In genomic region chr1:52599236-52599635, GRCh38 we compare ENCODE assay signal across 17 cellular contexts. TPM values are rescaled to one million over a fixed set of nuclear protein-coding genes. Genes with fewer than 3 reads are reported as not detected.
DNase-seq lines count a peak whose midpoint lies in the region; ATAC-seq and TF ChIP-seq lines count a peak whose summit lies in the region.
"Had no signal": no experiment of that assay in that cellular context is flagged by ENCODE, and none has a peak within 500 bp of the region (broad histone marks: within the 10 kb centered on the region; RNA-seq: fewer than 3 reads in every experiment).

No MANE protein-coding gene starts in this region.

- H3K36me3 ChIP-seq in psoas muscle (ENCODE audit: insufficient read depth in 1 of 2, low read depth in 1 of 2) (no peaks in the 10 kb centered on the region), thyroid gland (no peaks in the 10 kb centered on the region)
- H3K36me3 ChIP-seq: BE2C had no signal

- CTCF ChIA-PET in T-cell (lab: Charles Lee) (interaction anchor here (0.6 to 0.7 kb wide), 2 partner anchors 87 to 97 kb away, joined by 3 to 7 read pairs; no protein-coding TSS in a partner anchor), Calu3 (lab: Charles Lee) (no interaction called here)

- POLR2A ChIA-PET in T-cell (lab: Charles Lee) = interaction anchor here in 1 of 2 donors (0.7 kb wide), 1 partner anchor 34 kb away, joined by 8 read pairs; no protein-coding TSS in a partner anchor

- no peak for DNase-seq in endothelial cell (ENCODE audit: low spot score)
- DNase-seq in left kidney (ENCODE audit: low read depth, low spot score) = peak; percentile 21
- DNase-seq in psoas muscle = peak in 1 of 2 donors; percentile 63
- peak; percentile 73 to 79 for DNase-seq in thyroid gland
- no peak for DNase-seq in stimulated activated CD4-positive, alpha-beta T cell treated with anti-CD3 and anti-CD28 coated beads, Interleukin-1b, Interleukin-23, amount 100 ng/mL, for 48 hours
- no peak for DNase-seq in T-cell
- DNase-seq in Calu3 = no peak
- DNase-seq in activated CD4-positive, alpha-beta T cell treated with anti-CD3 and anti-CD28 coated beads, Interleukin-2, amount 50 U/mL, for 4 hours = no peak
- DNase-seq: BE2C; CD4-positive, alpha-beta memory T cell; GDM1; GM23248; H7; IMR-90 had no signal

- TF ChIP-seq CTCF in endothelial cell (IDR thresholded peaks at IDR 0.05; ENCODE audit: unreplicated experiment) (no peak), psoas muscle (IDR thresholded peaks at IDR 0.05) (no peak), thyroid gland (IDR thresholded peaks at IDR 0.05) (no peak), Calu3 (IDR thresholded peaks at IDR 0.05; ENCODE audit: unreplicated experiment) (no peak)

- H3K27ac ChIP-seq in psoas muscle (peak overlapping the region; percentile 94), thyroid gland (peak overlapping the region; percentile 9 to 69 (median 63))
- H3K27ac ChIP-seq: A549, C4-2B, GM23248 had no signal

- no peaks in the 10 kb centered on the region for H3K9me3 ChIP-seq in psoas muscle
- no peaks in the 10 kb centered on the region for H3K9me3 ChIP-seq in thyroid gland
- H3K9me3 ChIP-seq: A549, BE2C had no signal

- H3K9me3 Mint-ChIP-seq in endothelial cell (ENCODE audit: unreplicated experiment) (no peaks in the 10 kb centered on the region), T-cell (no peaks in the 10 kb centered on the region), Calu3 (ENCODE audit: low read depth, unreplicated experiment) (no peaks in the 10 kb centered on the region)

- H3K4me1 Mint-ChIP-seq in endothelial cell (ENCODE audit: unreplicated experiment) (peaks cover 44% of the 10 kb centered on the region), T-cell (peaks cover 26 to 33% (median 30%) of the 10 kb centered on the region in 3 donors), Calu3 (ENCODE audit: low read depth, unreplicated experiment) (no peaks in the 10 kb centered on the region)

- WGBS in psoas muscle, 3 donors = 28 to 45% (median 35%) methylated on average over 7 of the region's 7 CpGs
- 35 to 40% methylated on average over 7 of the region's 7 CpGs for WGBS in thyroid gland, 2 donors

- H3K27me3 ChIP-seq in psoas muscle (ENCODE audit: insufficient read depth in 3 of 3, low read length in 2 of 3) (no peaks in the 10 kb centered on the region), thyroid gland (no peaks in the 10 kb centered on the region)
- H3K27me3 ChIP-seq: BE2C had no signal

- H3K27me3 Mint-ChIP-seq in endothelial cell (ENCODE audit: unreplicated experiment) (peaks cover 6% of the 10 kb centered on the region), T-cell (no peaks in the 10 kb centered on the region), Calu3 (ENCODE audit: unreplicated experiment) (peaks cover 92% of the 10 kb centered on the region)
- H3K27me3 Mint-ChIP-seq: CD4-positive, alpha-beta memory T cell had no signal

- peaks cover 3% of the 10 kb centered on the region for H3K36me3 Mint-ChIP-seq in endothelial cell (ENCODE audit: low read depth, unreplicated experiment)
- H3K36me3 Mint-ChIP-seq in T-cell = no peaks in the 10 kb centered on the region
- H3K36me3 Mint-ChIP-seq in Calu3 (ENCODE audit: insufficient read depth, unreplicated experiment) = no peaks in the 10 kb centered on the region

- no TSS peak for BruUV-seq in Calu3 (replicated peaks; lab: Mats Ljungman, UMichigan)

- H3K4me3 ChIP-seq in psoas muscle (no peak overlapping the region), thyroid gland (replicated peaks in 1 of 3) (no peak overlapping the region)
- H3K4me3 ChIP-seq: A549, GM23248 had no signal

- H3K27ac Mint-ChIP-seq in endothelial cell (ENCODE audit: unreplicated experiment) (peak overlapping the region; percentile 50), T-cell (no peak overlapping the region), Calu3 (ENCODE audit: unreplicated experiment) (no peak overlapping the region)

- peaks cover 40% of the 10 kb centered on the region for H3K4me1 ChIP-seq in psoas muscle
- H3K4me1 ChIP-seq in thyroid gland = peaks cover 24 to 40% of the 10 kb centered on the region in 2 donors
- H3K4me1 ChIP-seq: A549, BE2C had no signal

- H3K4me3 Mint-ChIP-seq in endothelial cell (ENCODE audit: unreplicated experiment) (no peak overlapping the region), T-cell (no peak overlapping the region), Calu3 (ENCODE audit: low read depth, unreplicated experiment) (no peak overlapping the region)

- TF ChIP-seq POLR2A in thyroid gland (IDR thresholded peaks at IDR 0.05) = peak in 1 of 2 donors; percentile 27

- ATAC-seq in psoas muscle (peak; percentile 31 to 72 (median 52)), T-cell (replicated peaks in 1 of 4) (no peak)
- ATAC-seq: A549 had no signal

- intact Hi-C loops in psoas muscle (cut with DNase I) (no loop called here), thyroid gland (cut with DNase I) (no loop called here), Calu3 (cut with micrococcal nuclease; ENCODE audit: unreplicated experiment) (no loop called here)

RNA-seq across cellular contexts. Expression of gene GPX7, which starts 2.9 kb away (rescaled TPM):
- total RNA-seq in endothelial cell (ENCODE audit: unreplicated experiment) (59.4 TPM), psoas muscle (10 to 100 TPM in 2 of 4 donors, 1 to 10 TPM in 2; 5.6 to 12.2 (median 10.2) TPM), thyroid gland (10 to 100 TPM; 15.7 to 77.9 (median 32.1) TPM), T-cell (10 to 100 TPM; 13.4 to 28.1 (median 22.9) TPM), Calu3 (2022) (not detected in 2 replicates)
- polyA plus RNA-seq in psoas muscle = 1 to 10 TPM; 3.6 to 7.9 (median 7.7) TPM
- polyA plus RNA-seq: A549 had no signal

RNA-seq across cellular contexts. Expression of gene SHISAL2A, which starts 33.7 kb away (rescaled TPM):
- total RNA-seq in endothelial cell (ENCODE audit: unreplicated experiment) (not detected), psoas muscle (1 to 10 TPM in 1 of 4 donors, under 1 TPM in 3; 0.19 to 1.6 (median 0.45) TPM), thyroid gland (1 to 10 TPM in 1 of 4 donors, under 1 TPM in 2, not detected in 1; 0.75 to 1.1 (median 0.94) TPM), T-cell (10 to 100 TPM; 38.4 to 80.7 (median 74.7) TPM), Calu3 (2022) (not detected in 2 replicates)
- under 1 TPM; 0.13 to 0.44 (median 0.25) TPM for polyA plus RNA-seq in psoas muscle
- total RNA-seq: GM23248, IMR-90 had no signal
- polyA plus RNA-seq: A549, AG04450, GM23248, IMR-90 had no signal

RNA-seq across cellular contexts. Expression of gene TUT4, which starts 46.3 kb away (rescaled TPM):
- total RNA-seq in endothelial cell (ENCODE audit: unreplicated experiment) = 78.5 TPM
- total RNA-seq in psoas muscle = 10 to 100 TPM; 44.3 to 70.5 (median 54.6) TPM
- polyA plus RNA-seq in psoas muscle = 10 to 100 TPM; 13.3 to 50.8 (median 38.2) TPM
- total RNA-seq in thyroid gland = 100 to 1,000 TPM in 3 of 4 donors, 10 to 100 TPM in 1; 90.5 to 169 (median 120) TPM
- 100 to 1,000 TPM; 109 to 143 (median 129) TPM for total RNA-seq in T-cell
- 41.4 and 55.9 TPM in 2 replicates for total RNA-seq in Calu3 (2022)

Comparison
In these comparisons a context has a peak if more than half of its experiments do, and no peak if none do; other contexts are left out.
1. DNase-seq: peak in left kidney (single experiment) and thyroid gland (2 of 2); none in endothelial cell (single experiment), stimulated activated CD4-positive, alpha-beta T cell treated with anti-CD3 and anti-CD28 coated beads, Interleukin-1b, Interleukin-23, amount 100 ng/mL, for 48 hours (single experiment), T-cell (0 of 34), Calu3 (single experiment) and activated CD4-positive, alpha-beta T cell treated with anti-CD3 and anti-CD28 coated beads, Interleukin-2, amount 50 U/mL, for 4 hours (0 of 2).
2. ATAC-seq: peak in psoas muscle (4 of 4); none in T-cell (0 of 4).
3. RNA of gene SHISAL2A, which starts 33.7 kb away (total RNA-seq): 38.4 to 80.7 TPM in T-cell; 0.75 to 1.1 TPM in thyroid gland, 0.19 to 1.6 TPM in psoas muscle, not detected in endothelial cell (single experiment) and not detected in Calu3; every median in the first group is over 10 times any median in the second.